ENCODE assay signal across 15 cellular contexts in genomic region chr6:19536838-19537237, GRCh38.
DNase-seq lines count a peak whose midpoint lies in the region; ATAC-seq and TF ChIP-seq lines count a peak whose summit lies in the region.
"Had no signal": no experiment of that assay in that cellular context is flagged by ENCODE, and none has a peak within 500 bp of the region (broad histone marks: within the 10 kb centered on the region; RNA-seq: fewer than 3 reads in every experiment).

No MANE protein-coding gene starts in this region.

- CTCF ChIA-PET in WTC11 (lab: Charles Lee): no interaction called here

- peaks cover 31% of the 10 kb centered on the region for H3K9me3 Mint-ChIP-seq in WTC11

- H3K27ac ChIP-seq in Peyer's patch: no peak overlapping the region

- H3K36me3 ChIP-seq in Peyer's patch: no peaks in the 10 kb centered on the region
- H3K36me3 ChIP-seq: BE2C had no signal

- no peak overlapping the region for H3K4me3 Mint-ChIP-seq in WTC11
- H3K4me3 Mint-ChIP-seq: CD4-positive, alpha-beta memory T cell had no signal

- H3K27me3 Mint-ChIP-seq in WTC11 (ENCODE audit: low read depth): peaks cover 8% of the 10 kb centered on the region; the same call in 1 of the 2 replicates
- H3K27me3 Mint-ChIP-seq: CD4-positive, alpha-beta memory T cell had no signal

- no peaks in the 10 kb centered on the region for H3K27me3 ChIP-seq in Peyer's patch
- H3K27me3 ChIP-seq: BE2C had no signal

- no peaks in the 10 kb centered on the region for H3K4me1 ChIP-seq in Peyer's patch
- H3K4me1 ChIP-seq: BE2C had no signal

- no peak for ATAC-seq in WTC11

- POLR2A ChIA-PET in WTC11 (lab: Charles Lee): no interaction called here

- 0 out of 2 replicates have a peak, but pooled peaks cover 3% of the 10 kb centered on the region for H3K4me1 Mint-ChIP-seq in WTC11
- H3K4me1 Mint-ChIP-seq: CD4-positive, alpha-beta memory T cell had no signal

- peaks cover 34% of the 10 kb centered on the region for H3K36me3 Mint-ChIP-seq in WTC11
- H3K36me3 Mint-ChIP-seq: CD4-positive, alpha-beta memory T cell had no signal

- DNase-seq in NCI-H2171 treated with DMSO at 0.1 percent for 48 hours (lab: John Stamatoyannopoulos, UW): peak; percentile 20
- DNase-seq in NCI-H2171 (lab: John Stamatoyannopoulos, UW): no peak
- peak; percentile 6 for DNase-seq in NCI-H774 (lab: John Stamatoyannopoulos, UW)
- peak; percentile 20 for DNase-seq in epithelial cell of esophagus (ENCODE audit: low read depth)
- no peak for DNase-seq in kidney glomerular epithelial cell (lab: John Stamatoyannopoulos, UW)
- DNase-seq in WTC11 (ENCODE audit: low spot score): no peak
- DNase-seq in Peyer's patch: no peak
- DNase-seq: ACHN; BE2C; CD4-positive, alpha-beta memory T cell; Kasumi-1; NCI-H1436; NK-92 treated with Interleukin-12 subunit alpha and Interleukin-12 subunit beta, amount 100 ng/mL, for 24 hours; SIG-M5; T-helper 2 cell had no signal

- TF ChIP-seq CTCF in epithelial cell of esophagus (IDR thresholded peaks at IDR 0.05; ENCODE audit: insufficient read depth, low read depth, low read length, missing control alignments) (no peak), WTC11 (IDR thresholded peaks at IDR 0.05) (no peak), Peyer's patch (IDR thresholded peaks at IDR 0.05) (no peak)

- TF ChIP-seq POLR2A in Peyer's patch (IDR thresholded peaks at IDR 0.05): no peak

- H3K9me3 ChIP-seq in Peyer's patch: no peaks in the 10 kb centered on the region
- H3K9me3 ChIP-seq: BE2C had no signal

- no peak overlapping the region for H3K27ac Mint-ChIP-seq in WTC11
- H3K27ac Mint-ChIP-seq: CD4-positive, alpha-beta memory T cell had no signal

- H3K4me3 ChIP-seq in epithelial cell of esophagus (ENCODE audit: low read length) (no peak overlapping the region), Peyer's patch (no peak overlapping the region)

TF ChIP-seq in WTC11, 78 proteins besides CTCF, POLR2A, EP300 and RAD21:
- TF ChIP-seq MYBL2 (CRISPR knock-in tag; IDR thresholded peaks at IDR 0.05): no peak

Comparison
In these comparisons a context has a peak if more than half of its experiments do, and no peak if none do; other contexts are left out.
1. DNase-seq: peak in NCI-H2171 treated with DMSO at 0.1 percent for 48 hours (single experiment), NCI-H774 (single experiment) and epithelial cell of esophagus (single experiment); none in NCI-H2171 (single experiment), kidney glomerular epithelial cell (single experiment), WTC11 (single experiment) and Peyer's patch (0 of 3).